8 cellular contexts compared by ENCODE assay signal in the genomic region with DNA sequence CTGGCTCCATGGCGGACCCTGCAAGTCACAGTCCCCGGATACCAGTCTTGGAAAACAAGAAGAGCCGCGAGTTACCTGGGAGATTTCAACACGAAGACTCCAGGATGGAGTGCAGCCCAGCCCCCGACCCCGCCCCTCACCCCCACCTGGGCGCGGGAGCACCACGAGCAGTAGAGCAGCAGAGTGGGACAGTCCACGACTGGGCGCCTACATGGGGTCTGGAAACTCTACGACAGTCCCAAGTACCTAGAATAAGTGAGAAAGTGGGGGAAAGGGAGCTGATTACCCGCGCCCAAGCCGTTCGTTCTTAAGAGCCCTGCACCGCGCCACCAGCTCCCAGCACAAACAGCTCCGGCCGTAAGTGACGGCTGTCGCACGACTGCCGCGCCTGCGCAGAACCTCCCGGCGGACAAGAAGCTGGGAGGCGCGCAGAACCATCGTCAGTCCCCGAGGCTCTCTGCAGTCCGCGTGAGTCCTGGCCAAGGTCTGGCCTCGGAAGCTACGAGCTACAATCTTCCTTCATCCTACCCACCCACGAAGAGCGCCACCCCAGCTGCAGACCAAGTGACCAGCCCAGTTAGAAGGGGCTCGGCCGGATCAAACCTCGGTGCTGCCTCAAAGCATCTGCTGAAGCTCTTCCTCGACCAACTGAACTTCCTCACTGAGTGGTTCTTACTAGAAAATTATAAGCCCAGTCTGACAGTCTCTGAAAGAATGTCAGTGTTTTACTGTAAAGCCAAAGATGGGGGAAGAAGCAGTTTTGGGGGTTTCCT.
DNase-seq lines count a peak whose midpoint lies in the region; ATAC-seq lines count a peak whose summit lies in the region.

TSS of gene DPY30 (minus strand) at position 359 of the 773 bp plus-strand sequence. CDS start at position 10, 349 bp downstream.

- DNase-seq in AG20443 (ENCODE audit: low spot score) (peak; percentile 98), NCI-H446 treated with DMSO at 0.1 percent for 48 hours (lab: John Stamatoyannopoulos, UW) (peak; percentile 82), iris pigment epithelial cell (ENCODE audit: low read depth) (peak; percentile 95)
- DNase-seq in activated CD4-positive, CD25-positive, alpha-beta regulatory T cell treated with anti-CD3 and anti-CD28 coated beads, Interleukin-2, amount 50 U/mL, for 16 hours (ENCODE audit: low read depth, low spot score) = peak; percentile 81
- DNase-seq in central memory CD4-positive, alpha-beta T cell = peak; percentile 88
- peak; percentile 78 to 82 for DNase-seq in stimulated activated CD4-positive, alpha-beta T cell treated with anti-CD3 and anti-CD28 coated beads, Interleukin-12 subunit alpha, Interleukin-12 subunit beta, amount 100 ng/mL, for 24 hours (ENCODE audit: low read depth in 2 of 2)

- ATAC-seq in GM19043 (IDR thresholded peaks at IDR 0.05; ENCODE audit: low read depth, unreplicated experiment) (peak; percentile 89), HG03354 (IDR thresholded peaks at IDR 0.05; ENCODE audit: poor library complexity, severe bottlenecking, unreplicated experiment) (peak; percentile 87)

Comparison
In these comparisons a context has a peak if more than half of its experiments do, and no peak if none do; other contexts are left out.
1. Peak in every context shown above with its lines: DNase-seq and ATAC-seq.